36 cellular contexts compared by ENCODE assay signal in genomic region chr16:66917741-66918140, GRCh38. TPM values are rescaled to one million over a fixed set of nuclear protein-coding genes. Genes with fewer than 3 reads are reported as not detected.
"Had no signal": no experiment of that assay in that cellular context is flagged by ENCODE, and none has a peak within 500 bp of the region (broad histone marks: within the 10 kb centered on the region; RNA-seq: fewer than 3 reads in every experiment).

No MANE protein-coding gene starts in this region.

- ATAC-seq: activated CD8-positive, alpha-beta memory T cell treated with anti-CD3 and anti-CD28 coated beads, Interleukin-2, amount 10 ng/mL, durations not matched to agents 7 days and 5 days; PC-3 had no signal

- DNase-seq: activated CD4-positive, alpha-beta memory T cell treated with anti-CD3 and anti-CD28 coated beads, Interleukin-2, amount 10 ng/mL, durations not matched to agents 7 days and 5 days; activated CD4-positive, alpha-beta T cell treated with anti-CD3 and anti-CD28 coated beads for 1 hour; activated CD4-positive, alpha-beta T cell treated with anti-CD3 and anti-CD28 coated beads for 48 hours; activated CD4-positive, CD25-positive, alpha-beta regulatory T cell; activated CD8-positive, alpha-beta memory T cell treated with anti-CD3 and anti-CD28 coated beads for 24 hours; activated CD8-positive, alpha-beta memory T cell treated with anti-CD3 and anti-CD28 coated beads, Interleukin-2, amount 10 ng/mL, durations not matched to agents 7 days and 5 days; activated CD8-positive, alpha-beta memory T cell treated with anti-CD3 and anti-CD28 coated beads, Interleukin-2, amount 50 U/mL, for 48 hours; activated effector memory CD4-positive, alpha-beta T cell treated with anti-CD3 and anti-CD28 coated beads, Interleukin-2, amount 50 U/mL, for 16 hours; activated naive CD4-positive, alpha-beta T cell; activated naive CD4-positive, alpha-beta T cell treated with anti-CD3 and anti-CD28 coated beads, Interleukin-2, amount 50 U/mL, for 16 hours; activated naive CD8-positive, alpha-beta T cell treated with anti-CD3 and anti-CD28 coated beads for 36 hours; activated T-cell treated with anti-CD3 and anti-CD28 coated beads, Interleukin-2, amount 50 U/mL, for 48 hours; amniotic stem cell; aorta; brain microvascular endothelial cell; Kasumi-1; MG63; NCI-H1092; NCI-H1436 treated with DMSO at 0.1 percent for 48 hours; NCI-H1694 treated with DMSO at 0.1 percent for 48 hours; NCI-H2029; NCI-H2171; NCI-H510A; NCI-H526; NCI-H748 treated with DMSO at 0.1 percent for 48 hours; NK-92 treated with Interleukin-12 subunit alpha and Interleukin-12 subunit beta, amount 100 ng/mL, for 24 hours; PC-3; Peyer's patch; RPMI8226; SIG-M5; SW 1271; T-helper 1 cell; T-helper 2 cell; T-helper 9 cell had no signal

- H3K36me3 ChIP-seq: brain microvascular endothelial cell, MG63, Peyer's patch had no signal

- H3K27ac ChIP-seq: brain microvascular endothelial cell, VCaP had no signal

- H3K9me3 ChIP-seq: MG63, Peyer's patch had no signal

- H3K4me3 ChIP-seq: MG63, Peyer's patch had no signal

- H3K27me3 ChIP-seq: MG63, Peyer's patch had no signal

RNA-seq across cellular contexts. Expression of gene CDH16, which starts 0.9 kb away (rescaled TPM):
- total RNA-seq: activated CD4-positive, alpha-beta memory T cell treated with anti-CD3 and anti-CD28 coated beads, Interleukin-2, amount 10 ng/mL, durations not matched to agents 7 days and 5 days; activated CD8-positive, alpha-beta memory T cell treated with anti-CD3 and anti-CD28 coated beads, Interleukin-2, amount 10 ng/mL, durations not matched to agents 7 days and 5 days; activated naive CD8-positive, alpha-beta T cell treated with anti-CD3 and anti-CD28 coated beads for 36 hours; aorta; PC-3; SK-MEL-5 had no signal

RNA-seq across cellular contexts. Expression of gene RRAD, which starts 7.6 kb away (rescaled TPM):
- total RNA-seq: SK-MEL-5 had no signal
